ENCODE assay signal across 17 cellular contexts in genomic region chr10:61965694-61966284, GRCh38.
A peak's percentile ranks its signal among the peaks of the same experiment; 100 is the strongest.
DNase-seq lines count a peak whose midpoint lies in the region; ATAC-seq and TF ChIP-seq lines count a peak whose summit lies in the region.
"Had no signal": no experiment of that assay in that cellular context is flagged by ENCODE, and none has a peak within 500 bp of the region (broad histone marks: within the 10 kb centered on the region; RNA-seq: fewer than 3 reads in every experiment).

No MANE protein-coding gene starts in this region.

- in situ Hi-C loops in Panc1 (cut with HindIII; ENCODE audit: low pct_unique_long_range_greater_than_20kb, low sequenced_read_pairs): no loop called here

- H3K36me3 ChIP-seq in Panc1 (ENCODE audit: control insufficient read depth, insufficient read depth, low read length) (no peaks in the 10 kb centered on the region), mucosa of rectum (ENCODE audit: control insufficient read depth in 2 of 2, insufficient read depth in 2 of 2, low read length in 2 of 2) (peaks cover 0 to 3% of the 10 kb centered on the region in 2 donors)
- H3K36me3 ChIP-seq: left ventricle myocardium inferior, thoracic aorta had no signal

- H3K27me3 ChIP-seq in Panc1 (ENCODE audit: control insufficient read depth, insufficient read depth, low read length): no peaks in the 10 kb centered on the region
- H3K27me3 ChIP-seq in mucosa of rectum (ENCODE audit: control insufficient read depth in 2 of 2, insufficient read depth in 2 of 2, low read length in 2 of 2): no peaks in the 10 kb centered on the region

- H3K4me3 Mint-ChIP-seq in activated CD8-positive, alpha-beta T cell treated with anti-CD3 and anti-CD28 coated beads for 36 hours: no peak overlapping the region
- H3K4me3 Mint-ChIP-seq in activated CD8-positive, alpha-beta T cell treated with anti-CD3 and anti-CD28 coated beads, Interleukin-2, amount 10 ng/mL, durations not matched to agents 7 days and 5 days: no peak overlapping the region
- H3K4me3 Mint-ChIP-seq: activated naive CD8-positive, alpha-beta T cell treated with anti-CD3 and anti-CD28 coated beads, Interleukin-2, amount 10 ng/mL, durations not matched to agents 7 days and 5 days had no signal

- H3K4me1 ChIP-seq in Panc1 (ENCODE audit: control insufficient read depth, insufficient read depth, low read length) (peaks cover 21% of the 10 kb centered on the region; the same call in 1 of the 2 replicates), mucosa of rectum (ENCODE audit: control insufficient read depth in 2 of 2, insufficient read depth in 2 of 2, low read length in 2 of 2) (peaks cover 25 to 34% of the 10 kb centered on the region in 2 donors)

- H3K9me3 ChIP-seq in Panc1 (ENCODE audit: control insufficient read depth, insufficient read depth, low read depth, low read length): no peaks in the 10 kb centered on the region
- H3K9me3 ChIP-seq in mucosa of rectum (ENCODE audit: control insufficient read depth in 2 of 2, low read length in 2 of 2): no peaks in the 10 kb centered on the region
- H3K9me3 ChIP-seq: A549, left ventricle myocardium inferior, thoracic aorta had no signal

- POLR2A ChIA-PET in activated CD8-positive, alpha-beta T cell treated with anti-CD3 and anti-CD28 coated beads for 36 hours (lab: Charles Lee): interaction anchor here (2.4 kb wide), 1 partner anchor 22 kb away, joined by 9 read pairs; no protein-coding TSS in a partner anchor
- POLR2A ChIA-PET in activated CD8-positive, alpha-beta T cell treated with anti-CD3 and anti-CD28 coated beads, Interleukin-2, amount 10 ng/mL, durations not matched to agents 7 days and 5 days (lab: Charles Lee): interaction anchor here (1.2 to 2.2 kb wide), 2 partner anchors 27 to 65 kb away, joined by 3 to 8 read pairs; partner anchors contain the start of gene ARID5B
- POLR2A ChIA-PET in Panc1 (lab: Charles Lee): no interaction called here

- intact Hi-C loops in activated CD8-positive, alpha-beta T cell treated with anti-CD3 and anti-CD28 coated beads for 36 hours (cut with micrococcal nuclease): no loop called here
- intact Hi-C loops in Panc1 (cut with micrococcal nuclease; ENCODE audit: unreplicated experiment): no loop called here

- no TSS peak for BruUV-seq in Panc1 (replicated peaks; lab: Mats Ljungman, UMichigan)

- H3K27ac Mint-ChIP-seq in activated CD8-positive, alpha-beta T cell treated with anti-CD3 and anti-CD28 coated beads for 36 hours: peak overlapping the region; percentile 74
- no peak overlapping the region for H3K27ac Mint-ChIP-seq in activated CD8-positive, alpha-beta T cell treated with anti-CD3 and anti-CD28 coated beads, Interleukin-2, amount 10 ng/mL, durations not matched to agents 7 days and 5 days
- H3K27ac Mint-ChIP-seq: activated naive CD8-positive, alpha-beta T cell treated with anti-CD3 and anti-CD28 coated beads, Interleukin-2, amount 10 ng/mL, durations not matched to agents 7 days and 5 days had no signal

- H3K4me3 ChIP-seq in Panc1 (ENCODE audit: low read depth in 2 of 2, low read length in 2 of 2): no peak overlapping the region
- no peak overlapping the region for H3K4me3 ChIP-seq in mucosa of rectum (ENCODE audit: low read length in 2 of 2)
- H3K4me3 ChIP-seq: A549, left ventricle myocardium inferior had no signal

- peaks cover 66% of the 10 kb centered on the region for H3K4me1 Mint-ChIP-seq in activated CD8-positive, alpha-beta T cell treated with anti-CD3 and anti-CD28 coated beads for 36 hours (ENCODE audit: low read depth)
- H3K4me1 Mint-ChIP-seq in activated CD8-positive, alpha-beta T cell treated with anti-CD3 and anti-CD28 coated beads, Interleukin-2, amount 10 ng/mL, durations not matched to agents 7 days and 5 days (ENCODE audit: low read depth): peaks cover 59% of the 10 kb centered on the region

- H3K27ac ChIP-seq in Panc1 (ENCODE audit: low read length): peak overlapping the region; percentile 19; the same call in 1 of the 2 replicates
- H3K27ac ChIP-seq in mucosa of rectum (ENCODE audit: low read depth in 2 of 2, low read length in 2 of 2): peak overlapping the region; percentile 49 to 65
- H3K27ac ChIP-seq: A549, left ventricle myocardium inferior had no signal

- H3K9ac ChIP-seq in mucosa of rectum (ENCODE audit: low read depth in 1 of 2, low read length in 2 of 2): no peak overlapping the region

- no peak for DNase-seq in activated CD8-positive, alpha-beta T cell treated with anti-CD3 and anti-CD28 coated beads for 36 hours
- no peak for DNase-seq in activated CD8-positive, alpha-beta T cell treated with anti-CD3 and anti-CD28 coated beads, Interleukin-2, amount 10 ng/mL, durations not matched to agents 7 days and 5 days
- DNase-seq in Panc1 (ENCODE audit: low read depth, low spot score) (no peak), SIG-M5 treated with dmso at 0.1 percent for 504 hours (lab: John Stamatoyannopoulos, UW; ENCODE audit: unreplicated experiment) (no peak), NCI-H1436 treated with DMSO at 0.1 percent for 48 hours (lab: John Stamatoyannopoulos, UW) (no peak), NCI-H446 treated with DMSO at 0.1 percent for 48 hours (lab: John Stamatoyannopoulos, UW) (no peak)
- DNase-seq: activated CD4-positive, alpha-beta T cell treated with anti-CD3 and anti-CD28 coated beads, Interleukin-2, amount 50 U/mL, for 48 hours; activated naive CD8-positive, alpha-beta T cell treated with anti-CD3 and anti-CD28 coated beads, Interleukin-2, amount 10 ng/mL, durations not matched to agents 7 days and 5 days; effector memory CD4-positive, alpha-beta T cell; left ventricle myocardium inferior; NCI-H82; SHP77 treated with DMSO at 0.1 percent for 48 hours; T1000 had no signal

- CTCF ChIA-PET in activated CD8-positive, alpha-beta T cell treated with anti-CD3 and anti-CD28 coated beads for 36 hours (lab: Charles Lee): interaction anchor here (1.3 to 1.7 kb wide), 3 partner anchors 10 to 69 kb away, joined by 3 to 8 read pairs (median 5); no protein-coding TSS in a partner anchor
- CTCF ChIA-PET in activated CD8-positive, alpha-beta T cell treated with anti-CD3 and anti-CD28 coated beads, Interleukin-2, amount 10 ng/mL, durations not matched to agents 7 days and 5 days (lab: Charles Lee): interaction anchor here (1.0 to 1.3 kb wide), 4 partner anchors 20 to 73 kb away, joined by 3 to 4 read pairs (median 3); no protein-coding TSS in a partner anchor
- CTCF ChIA-PET in Panc1 (lab: Charles Lee): no interaction called here

- H3K27me3 Mint-ChIP-seq in activated CD8-positive, alpha-beta T cell treated with anti-CD3 and anti-CD28 coated beads for 36 hours: no peaks in the 10 kb centered on the region
- no peaks in the 10 kb centered on the region for H3K27me3 Mint-ChIP-seq in activated CD8-positive, alpha-beta T cell treated with anti-CD3 and anti-CD28 coated beads, Interleukin-2, amount 10 ng/mL, durations not matched to agents 7 days and 5 days (ENCODE audit: low read depth)
- H3K27me3 Mint-ChIP-seq: activated naive CD8-positive, alpha-beta T cell treated with anti-CD3 and anti-CD28 coated beads, Interleukin-2, amount 10 ng/mL, durations not matched to agents 7 days and 5 days had no signal

- no peak for ATAC-seq in activated CD8-positive, alpha-beta T cell treated with anti-CD3 and anti-CD28 coated beads for 36 hours
- no peak for ATAC-seq in activated CD8-positive, alpha-beta T cell treated with anti-CD3 and anti-CD28 coated beads, Interleukin-2, amount 10 ng/mL, durations not matched to agents 7 days and 5 days
- ATAC-seq in GM21723 (IDR thresholded peaks at IDR 0.05; ENCODE audit: unreplicated experiment) (peak; percentile 38), Panc1 (no peak)
- ATAC-seq: A549 had no signal

- TF ChIP-seq CTCF in activated CD8-positive, alpha-beta T cell treated with anti-CD3 and anti-CD28 coated beads for 36 hours (IDR thresholded peaks at IDR 0.05): no peak
- TF ChIP-seq CTCF in Panc1 (IDR thresholded peaks at IDR 0.05): no peak

- H3K9me3 Mint-ChIP-seq in activated CD8-positive, alpha-beta T cell treated with anti-CD3 and anti-CD28 coated beads for 36 hours: no peaks in the 10 kb centered on the region
- H3K9me3 Mint-ChIP-seq in activated CD8-positive, alpha-beta T cell treated with anti-CD3 and anti-CD28 coated beads, Interleukin-2, amount 10 ng/mL, durations not matched to agents 7 days and 5 days (ENCODE audit: insufficient read depth): peaks cover 7% of the 10 kb centered on the region
- H3K9me3 Mint-ChIP-seq: activated naive CD8-positive, alpha-beta T cell treated with anti-CD3 and anti-CD28 coated beads, Interleukin-2, amount 10 ng/mL, durations not matched to agents 7 days and 5 days had no signal

- H3K36me3 Mint-ChIP-seq in activated CD8-positive, alpha-beta T cell treated with anti-CD3 and anti-CD28 coated beads for 36 hours (ENCODE audit: low read depth): peaks cover 69% of the 10 kb centered on the region
- H3K36me3 Mint-ChIP-seq in activated CD8-positive, alpha-beta T cell treated with anti-CD3 and anti-CD28 coated beads, Interleukin-2, amount 10 ng/mL, durations not matched to agents 7 days and 5 days (ENCODE audit: low read depth): peaks cover 61% of the 10 kb centered on the region
